In genomic region chr7:140517546-140518369, GRCh38 we compare ENCODE assay signal across 8 cellular contexts. TPM values are rescaled to one million over a fixed set of nuclear protein-coding genes. Genes with fewer than 3 reads are reported as not detected.
DNase-seq lines count a peak whose midpoint lies in the region; ATAC-seq and TF ChIP-seq lines count a peak whose summit lies in the region.

No MANE protein-coding gene starts in this region.

- DNase-seq in M059J (ENCODE audit: low read depth) (peak; percentile 88), RPMI8226 (peak; percentile 85), fibroblast of villous mesenchyme (ENCODE audit: low read depth) (peak; percentile 92), stromal cell of bone marrow (ENCODE audit: low read depth) (peak; percentile 80)
- peak; percentile 37 to 47 for DNase-seq in activated T-helper 1 cell treated with anti-CD3 and anti-CD28 coated beads, Interleukin-2, amount 50 U/mL, for 16 hours (ENCODE audit: low read depth in 1 of 2, low spot score in 1 of 2)

- no peaks in the 10 kb centered on the region for H3K4me1 ChIP-seq in neutrophil (ENCODE audit: control insufficient read depth in 1 of 2, insufficient read depth in 1 of 2, low read depth in 1 of 2, low read length in 1 of 2)

- H3K4me3 ChIP-seq in GM12875 (ENCODE audit: low read depth, low read length) = no peak overlapping the region
- no peak overlapping the region for H3K4me3 ChIP-seq in fibroblast of villous mesenchyme (ENCODE audit: low read depth, low read length)
- no peak overlapping the region for H3K4me3 ChIP-seq in neutrophil (ENCODE audit: low read depth in 1 of 2, low read length in 1 of 2)

- no peaks in the 10 kb centered on the region for H3K36me3 ChIP-seq in neutrophil

- H3K9me3 ChIP-seq in neutrophil = no peaks in the 10 kb centered on the region

- H3K27ac ChIP-seq in neutrophil = no peak overlapping the region

- H3K27me3 ChIP-seq in neutrophil = no peaks in the 10 kb centered on the region

- TF ChIP-seq CTCF in GM12875 (IDR thresholded peaks at IDR 0.05; ENCODE audit: borderline replicate concordance, insufficient read depth, low read depth, low read length) = peak; percentile 80
- peak; percentile 89 for TF ChIP-seq CTCF in fibroblast of villous mesenchyme (IDR thresholded peaks at IDR 0.05; ENCODE audit: insufficient read depth, low read depth, low read length)
- TF ChIP-seq CTCF in neutrophil (IDR thresholded peaks at IDR 0.05) = peak; percentile 34

- ATAC-seq in GM19467 (IDR thresholded peaks at IDR 0.05; ENCODE audit: unreplicated experiment) = no peak

RNA-seq across cellular contexts. Expression of gene MKRN1, which starts 38.5 kb away (rescaled TPM):
- total RNA-seq in M059J (2014; rRNA removed; shearing (Covaris generic)) = 49.3 and 77.7 TPM in 2 replicates
- total RNA-seq in fibroblast of villous mesenchyme = 41.9 and 50.5 TPM in 2 replicates

Comparison
In these comparisons a context has a peak if more than half of its experiments do, and no peak if none do; other contexts are left out.
1. CTCF ChIP-seq: peak in every context shown above with its lines; median percentile 89 in fibroblast of villous mesenchyme; 80 in GM12875; 34 in neutrophil.
2. DNase-seq: peak in every context shown above with its lines; median percentile 92 in fibroblast of villous mesenchyme; 88 in M059J; 85 in RPMI8226; 80 in stromal cell of bone marrow; 42 in activated T-helper 1 cell treated with anti-CD3 and anti-CD28 coated beads, Interleukin-2, amount 50 U/mL, for 16 hours.